ENCODE assay signal across 8 cellular contexts in genomic region chr2:102753563-102754159, GRCh38. TPM values are rescaled to one million over a fixed set of nuclear protein-coding genes. Genes with fewer than 3 reads are reported as not detected.
DNase-seq lines count a peak whose midpoint lies in the region; ATAC-seq and TF ChIP-seq lines count a peak whose summit lies in the region.

No MANE protein-coding gene starts in this region.

- DNase-seq in BJ (ENCODE audit: low read depth) (no peak), GM12865 (ENCODE audit: low read depth) (peak; percentile 32), LHCN-M2 (ENCODE audit: low read depth) (peak; percentile 54), RWPE2 (ENCODE audit: low spot score) (no peak), midbrain (lab: John Stamatoyannopoulos, UW) (peak; percentile 37), UCSD-AML1 (lab: John Stamatoyannopoulos, UW; ENCODE audit: unreplicated experiment) (no peak)
- peak in 2 of 3 experiments; percentile 18 to 22 for DNase-seq in effector memory CD8-positive, alpha-beta T cell

- no peak overlapping the region for H3K4me3 Mint-ChIP-seq in effector memory CD8-positive, alpha-beta T cell

- no peak overlapping the region for H3K27ac ChIP-seq in RWPE2 (ENCODE audit: poor library complexity, severe bottlenecking)

- TF ChIP-seq CTCF in BJ (IDR thresholded peaks at IDR 0.05; ENCODE audit: insufficient read depth, low read depth, low read length): peak; percentile 76
- TF ChIP-seq CTCF in GM12865 (IDR thresholded peaks at IDR 0.05; ENCODE audit: insufficient read depth, low read depth, low read length, missing control alignments): peak; percentile 59
- peak; percentile 89 for TF ChIP-seq CTCF in RWPE2 (IDR thresholded peaks at IDR 0.05; ENCODE audit: poor library complexity, severe bottlenecking)

- H3K27ac Mint-ChIP-seq in effector memory CD8-positive, alpha-beta T cell: no peak overlapping the region

- POLR2A ChIA-PET in BJ (lab: Charles Lee): no interaction called here

- H3K27me3 ChIP-seq in BJ (ENCODE audit: control insufficient read depth, insufficient read depth, low read length) (no peaks in the 10 kb centered on the region), RWPE2 (ENCODE audit: insufficient read depth, poor library complexity, severe bottlenecking) (no peaks in the 10 kb centered on the region)

- H3K4me1 Mint-ChIP-seq in effector memory CD8-positive, alpha-beta T cell (ENCODE audit: low read depth in 2 of 2): peaks cover 0 to 5% of the 10 kb centered on the region in 2 donors

- peaks cover 0 to 2% of the 10 kb centered on the region in 2 donors for H3K9me3 Mint-ChIP-seq in effector memory CD8-positive, alpha-beta T cell

- no peaks in the 10 kb centered on the region for H3K27me3 Mint-ChIP-seq in effector memory CD8-positive, alpha-beta T cell

- no peaks in the 10 kb centered on the region for H3K4me1 ChIP-seq in RWPE2 (ENCODE audit: insufficient read depth, poor library complexity, severe bottlenecking)

- H3K36me3 ChIP-seq in BJ (ENCODE audit: control insufficient read depth, insufficient read depth, low read length) (no peaks in the 10 kb centered on the region), RWPE2 (ENCODE audit: low read depth) (no peaks in the 10 kb centered on the region)

- no peaks in the 10 kb centered on the region for H3K36me3 Mint-ChIP-seq in effector memory CD8-positive, alpha-beta T cell (ENCODE audit: insufficient read depth)

- H3K4me3 ChIP-seq in BJ (ENCODE audit: low read depth, low read length): no peak overlapping the region
- H3K4me3 ChIP-seq in GM12865 (ENCODE audit: low read depth, low read length): no peak overlapping the region
- H3K4me3 ChIP-seq in RWPE2 (ENCODE audit: severe bottlenecking): no peak overlapping the region

- ATAC-seq in RWPE2 (ENCODE audit: low read depth) (no peak), HG03520 (IDR thresholded peaks at IDR 0.05; ENCODE audit: unreplicated experiment) (no peak)
- peak; percentile 40 for ATAC-seq in effector memory CD8-positive, alpha-beta T cell (replicated peaks)

- H3K9me3 ChIP-seq in RWPE2 (ENCODE audit: severe bottlenecking): no peaks in the 10 kb centered on the region

- CTCF ChIA-PET in BJ (lab: Yijun Ruan, JAX): interaction anchor here (0.6 to 5.9 kb wide), 16 partner anchors 8 to 79 kb away, joined by 3 to 68 read pairs (median 6); partner anchors contain the start of gene TMEM182

RNA-seq across cellular contexts. Expression of gene TMEM182, which starts 8.2 kb away (rescaled TPM):
- polyA plus RNA-seq in BJ (2011; rRNA removed): 2.6 and 3.7 TPM in 2 replicates
- polyA minus RNA-seq in BJ (2011; rRNA and poly(A)+ RNA removed): 1.1 and 1.3 TPM in 2 replicates
- 2.7 and 4.0 TPM in 2 replicates for total RNA-seq in LHCN-M2 (2014; rRNA removed)
- polyA plus RNA-seq in LHCN-M2 (2012): 2.6 TPM

Comparison
In these comparisons a context has a peak if more than half of its experiments do, and no peak if none do; other contexts are left out.
1. DNase-seq: peak in GM12865 (single experiment), LHCN-M2 (single experiment), effector memory CD8-positive, alpha-beta T cell (2 of 3) and midbrain (single experiment); none in BJ (single experiment), RWPE2 (single experiment) and UCSD-AML1 (single experiment).
2. Peak in every context shown above with its lines, with median percentiles within 50 percentile points of each other: CTCF ChIP-seq.